In genomic region chr7:29563590-29564454, GRCh38 we compare ENCODE assay signal across 8 cellular contexts. TPM values are rescaled to one million over a fixed set of nuclear protein-coding genes. Genes with fewer than 3 reads are reported as not detected.
DNase-seq lines count a peak whose midpoint lies in the region; ATAC-seq and TF ChIP-seq lines count a peak whose summit lies in the region.

Gene PRR15, plus strand, starts transcription at chr7:29563835. Its CDS starts 2,495 bp downstream, at chr7:29566330.

- DNase-seq in CD8-positive, alpha-beta T cell: no peak
- no peak for DNase-seq in IMR-90
- DNase-seq in activated CD8-positive, alpha-beta T cell treated with anti-CD3 and anti-CD28 coated beads for 36 hours: peak; percentile 18
- DNase-seq in Right ventricle myocardium superior: peak; percentile 43
- no peak for DNase-seq in osteocyte (ENCODE audit: extremely low spot score, unreplicated experiment)
- no peak for DNase-seq in activated CD4-positive, CD25-positive, alpha-beta regulatory T cell (lab: John Stamatoyannopoulos, UW)
- no peak for DNase-seq in stimulated activated CD4-positive, alpha-beta T cell treated with anti-CD3 and anti-CD28 coated beads, Interleukin-4, amount 100 ng/mL, for 1 hour

- H3K9me3 Mint-ChIP-seq in CD8-positive, alpha-beta T cell: no peaks in the 10 kb centered on the region
- H3K9me3 Mint-ChIP-seq in activated CD8-positive, alpha-beta T cell treated with anti-CD3 and anti-CD28 coated beads for 36 hours: no peaks in the 10 kb centered on the region
- no peaks in the 10 kb centered on the region for H3K9me3 Mint-ChIP-seq in osteocyte (ENCODE audit: unreplicated experiment)

- H2BK20ac ChIP-seq in IMR-90 (ENCODE audit: low read depth, low read length): no peak within 1 kb of the TSS

- no peak within 1 kb of the TSS for H3K14ac ChIP-seq in IMR-90 (replicated peaks; ENCODE audit: low read depth, low read length)

- no peak within 1 kb of the TSS for H3K4ac ChIP-seq in IMR-90 (ENCODE audit: low read depth, low read length)

- intact Hi-C loops in CD8-positive, alpha-beta T cell (cut with DNase I, micrococcal nuclease): no loop called here
- intact Hi-C loops in IMR-90 (cut with micrococcal nuclease): no loop called here
- intact Hi-C loops in activated CD8-positive, alpha-beta T cell treated with anti-CD3 and anti-CD28 coated beads for 36 hours (cut with micrococcal nuclease): no loop called here
- intact Hi-C loops in Right ventricle myocardium superior (cut with DNase I): no loop called here

- no peak for TF ChIP-seq CTCF in CD8-positive, alpha-beta T cell (IDR thresholded peaks at IDR 0.05)
- TF ChIP-seq CTCF in IMR-90 (conservative IDR thresholded peaks at IDR 0.05; ENCODE audit: low read depth, low read length) (no peak), osteocyte (IDR thresholded peaks at IDR 0.05) (no peak)
- TF ChIP-seq CTCF in activated CD8-positive, alpha-beta T cell treated with anti-CD3 and anti-CD28 coated beads for 36 hours (IDR thresholded peaks at IDR 0.05): no peak

- no peak within 1 kb of the TSS for H3K18ac ChIP-seq in IMR-90 (ENCODE audit: low read depth, low read length)

- CTCF ChIA-PET in CD8-positive, alpha-beta T cell (lab: Charles Lee): no interaction called here
- CTCF ChIA-PET in IMR-90 (lab: Yijun Ruan, JAX): no interaction called here
- CTCF ChIA-PET in activated CD8-positive, alpha-beta T cell treated with anti-CD3 and anti-CD28 coated beads for 36 hours (lab: Charles Lee): no interaction called here

- POLR2A ChIA-PET in CD8-positive, alpha-beta T cell (lab: Charles Lee): no interaction called here
- POLR2A ChIA-PET in IMR-90 (lab: Charles Lee; ENCODE audit: unreplicated experiment): no interaction called here
- POLR2A ChIA-PET in activated CD8-positive, alpha-beta T cell treated with anti-CD3 and anti-CD28 coated beads for 36 hours (lab: Charles Lee): no interaction called here

- H3K27me3 Mint-ChIP-seq in CD8-positive, alpha-beta T cell (ENCODE audit: low read depth): peaks cover 48% of the 10 kb centered on the region
- H3K27me3 Mint-ChIP-seq in activated CD8-positive, alpha-beta T cell treated with anti-CD3 and anti-CD28 coated beads for 36 hours: peaks cover 68% of the 10 kb centered on the region
- H3K27me3 Mint-ChIP-seq in osteocyte (ENCODE audit: unreplicated experiment): peaks cover 39% of the 10 kb centered on the region

- no peaks in the 10 kb centered on the region for H3K36me3 ChIP-seq in CD8-positive, alpha-beta T cell (ENCODE audit: insufficient read depth, low read length)
- no peaks in the 10 kb centered on the region for H3K36me3 ChIP-seq in IMR-90 (ENCODE audit: control insufficient read depth, insufficient read depth, low read length)

- no peak within 1 kb of the TSS for H3K9ac ChIP-seq in IMR-90 (ENCODE audit: low read depth, low read length)

- H3K27ac Mint-ChIP-seq in CD8-positive, alpha-beta T cell: no peak within 1 kb of the TSS
- no peak within 1 kb of the TSS for H3K27ac Mint-ChIP-seq in activated CD8-positive, alpha-beta T cell treated with anti-CD3 and anti-CD28 coated beads for 36 hours
- peak within 1 kb of the TSS; percentile 32 for H3K27ac Mint-ChIP-seq in osteocyte (ENCODE audit: unreplicated experiment)

- no peaks in the 10 kb centered on the region for H3K9me1 ChIP-seq in IMR-90 (ENCODE audit: insufficient read depth, low read length)

- peak within 1 kb of the TSS; percentile 19 for H2AFZ ChIP-seq in IMR-90 (replicated peaks; ENCODE audit: low read length, poor library complexity)

- H3K56ac ChIP-seq in IMR-90 (ENCODE audit: extremely low read depth, insufficient read depth, low read length): no peak within 1 kb of the TSS

- no peak within 1 kb of the TSS for H2BK15ac ChIP-seq in IMR-90 (ENCODE audit: low read depth, low read length)

- ATAC-seq in CD8-positive, alpha-beta T cell: no peak
- ATAC-seq in IMR-90 (ENCODE audit: low read depth): 0 out of 2 replicates have a peak, but pooled peaks have one; percentile 21
- peak; percentile 39 for ATAC-seq in activated CD8-positive, alpha-beta T cell treated with anti-CD3 and anti-CD28 coated beads for 36 hours
- ATAC-seq in Right ventricle myocardium superior (ENCODE audit: poor library complexity): peak; percentile 57
- no peak for ATAC-seq in GM21360 (IDR thresholded peaks at IDR 0.05; ENCODE audit: unreplicated experiment)

- H4K8ac ChIP-seq in IMR-90 (ENCODE audit: low read depth in 2 of 2, low read length in 2 of 2): no peak within 1 kb of the TSS

- H4K91ac ChIP-seq in IMR-90 (ENCODE audit: insufficient read depth, low read depth, low read length): no peak within 1 kb of the TSS

- peak within 1 kb of the TSS; percentile 91 for H3K4me2 ChIP-seq in IMR-90 (ENCODE audit: low read depth, low read length)

- H2AK9ac ChIP-seq in IMR-90 (replicated peaks; ENCODE audit: low read depth, low read length, poor library complexity): no peak within 1 kb of the TSS

- H2BK5ac ChIP-seq in IMR-90 (ENCODE audit: low read depth, low read length, poor library complexity, severe bottlenecking): no peak within 1 kb of the TSS

- H3K4me1 ChIP-seq in CD8-positive, alpha-beta T cell (ENCODE audit: insufficient read depth, low read length): peaks cover 11% of the 10 kb centered on the region
- no peaks in the 10 kb centered on the region; the same call in 1 of the 2 replicates for H3K4me1 ChIP-seq in IMR-90 (ENCODE audit: control insufficient read depth, insufficient read depth, low read length)

- no peak within 1 kb of the TSS for H2BK120ac ChIP-seq in IMR-90 (ENCODE audit: low read depth, low read length)

- BruUV-seq in IMR-90 (replicated peaks; lab: Mats Ljungman, UMichigan): no TSS peak

- no peak within 1 kb of the TSS for H3K27ac ChIP-seq in CD8-positive, alpha-beta T cell (ENCODE audit: low read depth, low read length)
- no peak within 1 kb of the TSS for H3K27ac ChIP-seq in IMR-90 (ENCODE audit: insufficient read depth, low read length)

- no peak within 1 kb of the TSS for H3K23ac ChIP-seq in IMR-90 (ENCODE audit: low read depth, low read length)

- no peak within 1 kb of the TSS for H2AK5ac ChIP-seq in IMR-90 (ENCODE audit: low read depth, low read length)

- TF ChIP-seq POLR2A in IMR-90 (IDR thresholded peaks at IDR 0.05; ENCODE audit: low read depth, low read length): no peak

- WGBS in IMR-90 (ENCODE audit: extremely low coverage in 2 of 2, insufficient read length in 1 of 2), 2 experiments: 3% methylated on average over 19 of the region's 70 CpGs; no CpG with 5 or more reads in 1 of the 2 experiments

- H3K79me1 ChIP-seq in IMR-90 (ENCODE audit: low read depth in 1 of 2, low read length in 2 of 2): no peaks in the 10 kb centered on the region

- no peaks in the 10 kb centered on the region for H3K9me3 ChIP-seq in CD8-positive, alpha-beta T cell (ENCODE audit: low read length)
- H3K9me3 ChIP-seq in IMR-90 (ENCODE audit: control insufficient read depth, insufficient read depth, low read length): no peaks in the 10 kb centered on the region

- H3K4me1 Mint-ChIP-seq in CD8-positive, alpha-beta T cell (ENCODE audit: low read depth): peaks cover 17% of the 10 kb centered on the region
- H3K4me1 Mint-ChIP-seq in activated CD8-positive, alpha-beta T cell treated with anti-CD3 and anti-CD28 coated beads for 36 hours (ENCODE audit: low read depth): peaks cover 19% of the 10 kb centered on the region
- H3K4me1 Mint-ChIP-seq in osteocyte (ENCODE audit: unreplicated experiment): peaks cover 22% of the 10 kb centered on the region

- peak within 1 kb of the TSS; percentile 56 for H3K4me3 Mint-ChIP-seq in CD8-positive, alpha-beta T cell
- H3K4me3 Mint-ChIP-seq in activated CD8-positive, alpha-beta T cell treated with anti-CD3 and anti-CD28 coated beads for 36 hours: peak within 1 kb of the TSS; percentile 59
- peak within 1 kb of the TSS; percentile 89 for H3K4me3 Mint-ChIP-seq in osteocyte (ENCODE audit: unreplicated experiment)

- in situ Hi-C loops in IMR-90 (cut with MboI; ENCODE audit: low sequenced_read_pairs): no loop called here

- H4K20me1 ChIP-seq in IMR-90 (ENCODE audit: insufficient read depth, low read length): no peaks in the 10 kb centered on the region

- H3K27me3 ChIP-seq in CD8-positive, alpha-beta T cell (ENCODE audit: insufficient read depth, low read length): peaks cover 18% of the 10 kb centered on the region
- H3K27me3 ChIP-seq in IMR-90 (ENCODE audit: control insufficient read depth, insufficient read depth, low read length): peaks cover 49% of the 10 kb centered on the region

- peak within 1 kb of the TSS; percentile 19 for H3K4me3 ChIP-seq in CD8-positive, alpha-beta T cell (ENCODE audit: low read depth, low read length)
- H3K4me3 ChIP-seq in IMR-90 (ENCODE audit: insufficient read depth, low read depth, low read length): peak within 1 kb of the TSS; percentile 2; the same call in 1 of the 2 replicates

- TF ChIP-seq RAD21 in IMR-90 (IDR thresholded peaks at IDR 0.05; ENCODE audit: low read length): no peak

- no peak within 1 kb of the TSS for H4K5ac ChIP-seq in IMR-90 (ENCODE audit: low read depth, low read length)

- no peaks in the 10 kb centered on the region for H3K36me3 Mint-ChIP-seq in CD8-positive, alpha-beta T cell
- no peaks in the 10 kb centered on the region for H3K36me3 Mint-ChIP-seq in activated CD8-positive, alpha-beta T cell treated with anti-CD3 and anti-CD28 coated beads for 36 hours (ENCODE audit: low read depth)
- H3K36me3 Mint-ChIP-seq in osteocyte (ENCODE audit: unreplicated experiment): no peaks in the 10 kb centered on the region

- dilution Hi-C loops in IMR-90 (cut with HindIII; ENCODE audit: low sequenced_read_pairs, unreplicated experiment): no loop called here

TF ChIP-seq in IMR-90, 13 proteins besides CTCF, POLR2A, EP300 and RAD21 (continues in another document):
- no peak for TF ChIP-seq CEBPB (IDR thresholded peaks at IDR 0.05; ENCODE audit: low read depth, low read length)
- no peak for TF ChIP-seq NFE2L2 (IDR thresholded peaks at IDR 0.05; ENCODE audit: low read depth, low read length)
- no peak for TF ChIP-seq CHD1 (IDR thresholded peaks at IDR 0.05; ENCODE audit: low read depth, low read length)
- TF ChIP-seq SMC3 (IDR thresholded peaks at IDR 0.05; ENCODE audit: low read depth, low read length): no peak
- no peak for TF ChIP-seq MAFK (IDR thresholded peaks at IDR 0.05; ENCODE audit: low read depth, low read length)
- TF ChIP-seq RFX5 (IDR thresholded peaks at IDR 0.05; ENCODE audit: low read depth, low read length): no peak

RNA-seq across cellular contexts. Expression of gene PRR15, which starts in this region (rescaled TPM):
- total RNA-seq in CD8-positive, alpha-beta T cell: not detected
- not detected in 2 replicates for total RNA-seq in IMR-90 (2012; rRNA removed)
- polyA plus RNA-seq in IMR-90 (2012; rRNA removed): not detected in 2 replicates
- polyA plus RNA-seq in IMR-90 (2012; cell fraction: cytosol; rRNA removed): not detected in 2 replicates
- polyA plus RNA-seq in IMR-90 (2012; cell fraction: nucleus; rRNA removed; ENCODE audit: low replicate concordance): not detected in 2 replicates
- total RNA-seq in activated CD8-positive, alpha-beta T cell treated with anti-CD3 and anti-CD28 coated beads for 36 hours: not detected
- not detected for total RNA-seq in Right ventricle myocardium superior
- 0.73 and 1.6 TPM in 2 replicates for total RNA-seq in osteocyte

Comparison
In these comparisons a context has a peak if more than half of its experiments do, and no peak if none do; other contexts are left out.
1. Peak in ATAC-seq, H3K4me3 ChIP-seq and H3K4me2 ChIP-seq in IMR-90; RNA of the gene not detected or under 1 TPM.
2. Peak in DNase-seq and ATAC-seq in activated CD8-positive, alpha-beta T cell treated with anti-CD3 and anti-CD28 coated beads for 36 hours; RNA of the gene not detected or under 1 TPM.
3. Peak in DNase-seq and ATAC-seq in Right ventricle myocardium superior; RNA of the gene not detected or under 1 TPM.